Comparison of ENCODE assay signal across 1 cellular context in genomic region chr3:20890124-20890523, GRCh38.
A peak's percentile ranks its signal among the peaks of the same experiment; 100 is the strongest.
TF ChIP-seq lines count a peak whose summit lies in the region.

No MANE protein-coding gene starts in this region.

TF ChIP-seq in K562, 482 proteins besides CTCF, POLR2A, EP300 and RAD21 (continued from another document and continues in another):
- TF ChIP-seq CUX1 (CRISPR knock-in tag; IDR thresholded peaks at IDR 0.05) (no peak), HDAC6 (IDR thresholded peaks at IDR 0.05; ENCODE audit: low read depth, low read length) (no peak), PPARD (CRISPR knock-in tag; IDR thresholded peaks at IDR 0.05) (no peak), ZNF655 (CRISPR knock-in tag; IDR thresholded peaks at IDR 0.05) (no peak), SREBF1 (IDR thresholded peaks at IDR 0.05; ENCODE audit: borderline replicate concordance, low read depth, low read length) (no peak), KDM4B (IDR thresholded peaks at IDR 0.05; ENCODE audit: borderline replicate concordance in 2 of 2, low read depth in 1 of 2) (no peak), CBX5 (IDR thresholded peaks at IDR 0.05; ENCODE audit: borderline replicate concordance, low read depth) (no peak), CBFB (CRISPR knock-in tag; IDR thresholded peaks at IDR 0.05) (no peak), RBFOX2 (IDR thresholded peaks at IDR 0.05; ENCODE audit: low read depth, low read length) (peak; percentile 55), ZNF436 (CRISPR knock-in tag; IDR thresholded peaks at IDR 0.05) (no peak), CEBPB (tag; IDR thresholded peaks at IDR 0.05) (peak; percentile 27; the same call in 1 of the 2 replicates), C11orf30 (IDR thresholded peaks at IDR 0.05; ENCODE audit: low read depth) (peak; percentile 49; the same call in 1 of the 2 replicates), MCM5 (IDR thresholded peaks at IDR 0.05; ENCODE audit: low read depth) (no peak), HIVEP1 (CRISPR knock-in tag; IDR thresholded peaks at IDR 0.05) (no peak), SFPQ (IDR thresholded peaks at IDR 0.05; ENCODE audit: low read depth, low read length) (no peak), KAT8 (IDR thresholded peaks at IDR 0.05; ENCODE audit: low read depth) (no peak), RBM25 (IDR thresholded peaks at IDR 0.05; ENCODE audit: low read depth, low read length, severe bottlenecking) (no peak), NEUROD1 (IDR thresholded peaks at IDR 0.05; ENCODE audit: borderline replicate concordance, low read depth, low read length, partially characterized antibody) (no peak), CC2D1A (IDR thresholded peaks at IDR 0.05) (peak; percentile 77; the same call in 1 of the 2 replicates), MIER1 (IDR thresholded peaks at IDR 0.05; ENCODE audit: low read depth) (no peak), ZNF431 (CRISPR knock-in tag; IDR thresholded peaks at IDR 0.05) (no peak), NFE2L1 (tag; IDR thresholded peaks at IDR 0.05; ENCODE audit: borderline replicate concordance, low read depth) (no peak), SMAD4 (CRISPR knock-in tag; conservative IDR thresholded peaks at IDR 0.05) (peak; percentile 72), SRSF3 (IDR thresholded peaks at IDR 0.05; ENCODE audit: insufficient read depth, low read length) (no peak), TCFL5 (CRISPR knock-in tag; conservative IDR thresholded peaks at IDR 0.05) (no peak), OTX1 (CRISPR knock-in tag; IDR thresholded peaks at IDR 0.05) (no peak), TAF1 (IDR thresholded peaks at IDR 0.05; ENCODE audit: control insufficient read depth, extremely low read depth, insufficient read depth, low read length, severe bottlenecking) (no peak), ARID1B (IDR thresholded peaks at IDR 0.05) (peak; percentile 95), HNRNPUL1 (IDR thresholded peaks at IDR 0.05; ENCODE audit: low read length) (no peak), SIN3B (IDR thresholded peaks at IDR 0.05; ENCODE audit: low read depth) (no peak), STAT5A (IDR thresholded peaks at IDR 0.05; ENCODE audit: borderline replicate concordance, low read length) (peak; percentile 64; the same call in 1 of the 2 replicates), TAF7 (tag; IDR thresholded peaks at IDR 0.05) (no peak), AFF4 (CRISPR knock-in tag; IDR thresholded peaks at IDR 0.05) (no peak), BCLAF1 (IDR thresholded peaks at IDR 0.05; ENCODE audit: borderline replicate concordance in 1 of 2, control insufficient read depth in 1 of 2, low read depth in 2 of 2, low read length in 1 of 2) (0 out of 4 replicates have a peak, but pooled peaks of 1 of the 2 experiments have one; percentile 51), EZH2 (IDR thresholded peaks at IDR 0.05; ENCODE audit: borderline replicate concordance, low read depth, low read length) (no peak), HDAC8 (tag; IDR thresholded peaks at IDR 0.05) (no peak), FUS (optimal IDR thresholded peaks at IDR 0.05; ENCODE audit: low read depth, low read length) (no peak), RHOXF2B (CRISPR knock-in tag; conservative IDR thresholded peaks at IDR 0.05) (no peak), TBP (optimal IDR thresholded peaks at IDR 0.05; ENCODE audit: low read depth, low read length) (peak; percentile 60), MED1 (CRISPR knock-in tag; IDR thresholded peaks at IDR 0.05; ENCODE audit: borderline replicate concordance) (no peak)
- TF ChIP-seq, protein P1, sequence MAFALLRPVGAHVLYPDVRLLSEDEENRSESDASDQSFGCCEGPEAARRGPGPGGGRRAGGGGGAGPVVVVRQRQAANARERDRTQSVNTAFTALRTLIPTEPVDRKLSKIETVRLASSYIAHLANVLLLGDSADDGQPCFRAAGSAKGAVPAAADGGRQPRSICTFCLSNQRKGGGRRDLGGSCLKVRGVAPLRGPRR (CRISPR knock-in tag; IDR thresholded peaks at IDR 0.05): no peak
- TF ChIP-seq, protein P2, sequence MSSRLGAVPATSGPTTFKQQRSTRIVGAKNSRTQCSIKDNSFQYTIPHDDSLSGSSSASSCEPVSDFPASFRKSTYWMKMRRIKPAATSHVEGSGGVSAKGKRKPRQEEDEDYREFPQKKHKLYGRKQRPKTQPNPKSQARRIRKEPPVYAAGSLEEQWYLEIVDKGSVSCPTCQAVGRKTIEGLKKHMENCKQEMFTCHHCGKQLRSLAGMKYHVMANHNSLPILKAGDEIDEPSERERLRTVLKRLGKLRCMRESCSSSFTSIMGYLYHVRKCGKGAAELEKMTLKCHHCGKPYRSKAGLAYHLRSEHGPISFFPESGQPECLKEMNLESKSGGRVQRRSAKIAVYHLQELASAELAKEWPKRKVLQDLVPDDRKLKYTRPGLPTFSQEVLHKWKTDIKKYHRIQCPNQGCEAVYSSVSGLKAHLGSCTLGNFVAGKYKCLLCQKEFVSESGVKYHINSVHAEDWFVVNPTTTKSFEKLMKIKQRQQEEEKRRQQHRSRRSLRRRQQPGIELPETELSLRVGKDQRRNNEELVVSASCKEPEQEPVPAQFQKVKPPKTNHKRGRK (tag; IDR thresholded peaks at IDR 0.05): no peak
- TF ChIP-seq, protein P3, sequence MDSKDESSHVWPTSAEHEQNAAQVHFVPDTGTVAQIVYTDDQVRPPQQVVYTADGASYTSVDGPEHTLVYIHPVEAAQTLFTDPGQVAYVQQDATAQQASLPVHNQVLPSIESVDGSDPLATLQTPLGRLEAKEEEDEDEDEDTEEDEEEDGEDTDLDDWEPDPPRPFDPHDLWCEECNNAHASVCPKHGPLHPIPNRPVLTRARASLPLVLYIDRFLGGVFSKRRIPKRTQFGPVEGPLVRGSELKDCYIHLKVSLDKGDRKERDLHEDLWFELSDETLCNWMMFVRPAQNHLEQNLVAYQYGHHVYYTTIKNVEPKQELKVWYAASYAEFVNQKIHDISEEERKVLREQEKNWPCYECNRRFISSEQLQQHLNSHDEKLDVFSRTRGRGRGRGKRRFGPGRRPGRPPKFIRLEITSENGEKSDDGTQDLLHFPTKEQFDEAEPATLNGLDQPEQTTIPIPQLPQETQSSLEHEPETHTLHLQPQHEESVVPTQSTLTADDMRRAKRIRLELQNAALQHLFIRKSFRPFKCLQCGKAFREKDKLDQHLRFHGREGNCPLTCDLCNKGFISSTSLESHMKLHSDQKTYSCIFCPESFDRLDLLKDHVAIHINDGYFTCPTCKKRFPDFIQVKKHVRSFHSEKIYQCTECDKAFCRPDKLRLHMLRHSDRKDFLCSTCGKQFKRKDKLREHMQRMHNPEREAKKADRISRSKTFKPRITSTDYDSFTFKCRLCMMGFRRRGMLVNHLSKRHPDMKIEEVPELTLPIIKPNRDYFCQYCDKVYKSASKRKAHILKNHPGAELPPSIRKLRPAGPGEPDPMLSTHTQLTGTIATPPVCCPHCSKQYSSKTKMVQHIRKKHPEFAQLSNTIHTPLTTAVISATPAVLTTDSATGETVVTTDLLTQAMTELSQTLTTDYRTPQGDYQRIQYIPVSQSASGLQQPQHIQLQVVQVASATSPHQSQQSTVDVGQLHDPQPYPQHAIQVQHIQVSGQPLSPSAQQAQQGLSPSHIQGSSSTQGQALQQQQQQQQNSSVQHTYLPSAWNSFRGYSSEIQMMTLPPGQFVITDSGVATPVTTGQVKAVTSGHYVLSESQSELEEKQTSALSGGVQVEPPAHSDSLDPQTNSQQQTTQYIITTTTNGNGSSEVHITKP (IDR thresholded peaks at IDR 0.05; ENCODE audit: partially characterized antibody): no peak
